Comparison of ENCODE assay signal across 1 cellular context in the genomic region with DNA sequence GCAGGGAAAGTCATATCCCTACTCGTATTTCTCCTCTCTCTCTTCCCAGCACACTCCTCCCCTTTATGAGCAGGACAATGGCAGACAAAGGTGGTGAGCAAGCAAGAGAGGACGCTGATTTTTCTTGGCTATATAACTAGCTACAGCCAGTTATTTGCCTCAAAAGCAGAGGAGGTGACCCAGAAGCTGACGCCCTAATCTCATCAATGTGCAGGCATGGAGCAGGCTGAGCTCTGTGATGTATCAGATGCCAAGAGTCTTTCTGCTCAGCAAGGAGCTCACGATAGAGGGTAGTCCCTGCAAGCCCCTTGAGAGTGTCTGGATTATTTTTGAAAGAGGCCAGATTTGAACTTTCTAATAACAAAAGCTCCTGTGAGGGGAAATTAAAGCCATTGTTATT.
TF ChIP-seq lines count a peak whose summit lies in the region.

No MANE protein-coding gene starts in this region.

TF ChIP-seq in WTC11, 78 proteins besides CTCF, POLR2A, EP300 and RAD21 (continued from another document):
- TF ChIP-seq, protein P1, sequence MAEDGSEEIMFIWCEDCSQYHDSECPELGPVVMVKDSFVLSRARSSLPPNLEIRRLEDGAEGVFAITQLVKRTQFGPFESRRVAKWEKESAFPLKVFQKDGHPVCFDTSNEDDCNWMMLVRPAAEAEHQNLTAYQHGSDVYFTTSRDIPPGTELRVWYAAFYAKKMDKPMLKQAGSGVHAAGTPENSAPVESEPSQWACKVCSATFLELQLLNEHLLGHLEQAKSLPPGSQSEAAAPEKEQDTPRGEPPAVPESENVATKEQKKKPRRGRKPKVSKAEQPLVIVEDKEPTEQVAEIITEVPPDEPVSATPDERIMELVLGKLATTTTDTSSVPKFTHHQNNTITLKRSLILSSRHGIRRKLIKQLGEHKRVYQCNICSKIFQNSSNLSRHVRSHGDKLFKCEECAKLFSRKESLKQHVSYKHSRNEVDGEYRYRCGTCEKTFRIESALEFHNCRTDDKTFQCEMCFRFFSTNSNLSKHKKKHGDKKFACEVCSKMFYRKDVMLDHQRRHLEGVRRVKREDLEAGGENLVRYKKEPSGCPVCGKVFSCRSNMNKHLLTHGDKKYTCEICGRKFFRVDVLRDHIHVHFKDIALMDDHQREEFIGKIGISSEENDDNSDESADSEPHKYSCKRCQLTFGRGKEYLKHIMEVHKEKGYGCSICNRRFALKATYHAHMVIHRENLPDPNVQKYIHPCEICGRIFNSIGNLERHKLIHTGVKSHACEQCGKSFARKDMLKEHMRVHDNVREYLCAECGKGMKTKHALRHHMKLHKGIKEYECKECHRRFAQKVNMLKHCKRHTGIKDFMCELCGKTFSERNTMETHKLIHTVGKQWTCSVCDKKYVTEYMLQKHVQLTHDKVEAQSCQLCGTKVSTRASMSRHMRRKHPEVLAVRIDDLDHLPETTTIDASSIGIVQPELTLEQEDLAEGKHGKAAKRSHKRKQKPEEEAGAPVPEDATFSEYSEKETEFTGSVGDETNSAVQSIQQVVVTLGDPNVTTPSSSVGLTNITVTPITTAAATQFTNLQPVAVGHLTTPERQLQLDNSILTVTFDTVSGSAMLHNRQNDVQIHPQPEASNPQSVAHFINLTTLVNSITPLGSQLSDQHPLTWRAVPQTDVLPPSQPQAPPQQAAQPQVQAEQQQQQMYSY (CRISPR knock-in tag; IDR thresholded peaks at IDR 0.05), result no peak
- TF ChIP-seq ZBTB21 (CRISPR knock-in tag; IDR thresholded peaks at IDR 0.05; ENCODE audit: borderline replicate concordance) (no peak), JAZF1 (CRISPR knock-in tag; IDR thresholded peaks at IDR 0.05) (no peak)
